Comparison of ENCODE assay signal across 12 cellular contexts in genomic region chr10:31940839-31941653, GRCh38. TPM values are rescaled to one million over a fixed set of nuclear protein-coding genes. Genes with fewer than 3 reads are reported as not detected.
DNase-seq lines count a peak whose midpoint lies in the region; ATAC-seq and TF ChIP-seq lines count a peak whose summit lies in the region.
"Had no signal": no experiment of that assay in that cellular context is flagged by ENCODE, and none has a peak within 500 bp of the region (broad histone marks: within the 10 kb centered on the region; RNA-seq: fewer than 3 reads in every experiment).

No MANE protein-coding gene starts in this region.

- H3K9me3 ChIP-seq in spleen = no peaks in the 10 kb centered on the region
- H3K9me3 ChIP-seq: BLaER1 had no signal

- H3K9me3 Mint-ChIP-seq in activated CD8-positive, alpha-beta memory T cell treated with anti-CD3 and anti-CD28 coated beads, Interleukin-2, amount 10 ng/mL, durations not matched to agents 7 days and 5 days (ENCODE audit: low read depth) = no peaks in the 10 kb centered on the region
- H3K9me3 Mint-ChIP-seq: stimulated activated naive CD8-positive, alpha-beta T cell treated with anti-CD3 and anti-CD28 coated beads, Interleukin-15, Interleukin-2, amounts not matched to agents 100 ng/mL and 50 ng/mL, for 24 hours had no signal

- 64 to 80% (median 71%) methylated on average over 7 of the region's 7 CpGs for WGBS in spleen, 5 donors

- peaks cover 7% of the 10 kb centered on the region for H3K4me1 Mint-ChIP-seq in activated CD8-positive, alpha-beta memory T cell treated with anti-CD3 and anti-CD28 coated beads, Interleukin-2, amount 10 ng/mL, durations not matched to agents 7 days and 5 days

- POLR2A ChIA-PET in RWPE1 (lab: Yijun Ruan, JAX; ENCODE audit: low non-redundant PET) = no interaction called here

- H3K27ac ChIP-seq in RWPE1 = peak overlapping the region; percentile 77
- H3K27ac ChIP-seq in spleen = peak overlapping the region in 5 of 8 donors; percentile 21 to 67 (median 59)
- H3K27ac ChIP-seq: BLaER1 had no signal

- peaks cover 6% of the 10 kb centered on the region for H3K27me3 Mint-ChIP-seq in activated CD8-positive, alpha-beta memory T cell treated with anti-CD3 and anti-CD28 coated beads, Interleukin-2, amount 10 ng/mL, durations not matched to agents 7 days and 5 days
- H3K27me3 Mint-ChIP-seq: activated naive CD8-positive, alpha-beta T cell; stimulated activated naive CD8-positive, alpha-beta T cell treated with anti-CD3 and anti-CD28 coated beads, Interleukin-15, Interleukin-2, amounts not matched to agents 100 ng/mL and 50 ng/mL, for 24 hours had no signal

- H3K27ac Mint-ChIP-seq in activated CD8-positive, alpha-beta memory T cell treated with anti-CD3 and anti-CD28 coated beads, Interleukin-2, amount 10 ng/mL, durations not matched to agents 7 days and 5 days = no peak overlapping the region
- H3K27ac Mint-ChIP-seq: activated naive CD8-positive, alpha-beta T cell; stimulated activated naive CD8-positive, alpha-beta T cell treated with anti-CD3 and anti-CD28 coated beads, Interleukin-15, Interleukin-2, amounts not matched to agents 100 ng/mL and 50 ng/mL, for 24 hours had no signal

- H3K4me3 ChIP-seq in fibroblast of villous mesenchyme (ENCODE audit: low read depth, low read length) = no peak overlapping the region
- H3K4me3 ChIP-seq in spleen = no peak overlapping the region
- H3K4me3 ChIP-seq: BLaER1 had no signal

- peaks cover 3 to 33% (median 18%) of the 10 kb centered on the region in 6 donors for H3K4me1 ChIP-seq in spleen
- H3K4me1 ChIP-seq: BLaER1 had no signal

- no peaks in the 10 kb centered on the region for H3K36me3 Mint-ChIP-seq in activated CD8-positive, alpha-beta memory T cell treated with anti-CD3 and anti-CD28 coated beads, Interleukin-2, amount 10 ng/mL, durations not matched to agents 7 days and 5 days
- H3K36me3 Mint-ChIP-seq: activated naive CD8-positive, alpha-beta T cell had no signal

- H3K36me3 ChIP-seq in spleen = no peaks in the 10 kb centered on the region
- H3K36me3 ChIP-seq: BLaER1 had no signal

- no peak for TF ChIP-seq CTCF in RWPE1 (conservative IDR thresholded peaks at IDR 0.05; ENCODE audit: low read depth)
- no peak for TF ChIP-seq CTCF in fibroblast of villous mesenchyme (IDR thresholded peaks at IDR 0.05; ENCODE audit: insufficient read depth, low read depth, low read length)
- no peak for TF ChIP-seq CTCF in spleen (IDR thresholded peaks at IDR 0.05 in 8 of 11, conservative IDR thresholded peaks at IDR 0.05 in 3 of 11)

- H3K27me3 ChIP-seq in spleen (replicated peaks in 1 of 7) = no peaks in the 10 kb centered on the region
- H3K27me3 ChIP-seq: BLaER1 had no signal

- ATAC-seq in HG03095 (IDR thresholded peaks at IDR 0.05; ENCODE audit: unreplicated experiment) (no peak), GM18498 (IDR thresholded peaks at IDR 0.05; ENCODE audit: unreplicated experiment) (no peak)
- no peak for ATAC-seq in activated CD8-positive, alpha-beta memory T cell treated with anti-CD3 and anti-CD28 coated beads, Interleukin-2, amount 10 ng/mL, durations not matched to agents 7 days and 5 days

- intact Hi-C loops in spleen (cut with DNase I; ENCODE audit: low total_unique reads) = no loop called here

- CTCF ChIA-PET in RWPE1 (lab: Yijun Ruan, JAX) = interaction anchor here (1.6 kb wide), 1 partner anchor 11 kb away, joined by 3 read pairs; no protein-coding TSS in a partner anchor
- CTCF ChIA-PET in activated CD8-positive, alpha-beta memory T cell treated with anti-CD3 and anti-CD28 coated beads, Interleukin-2, amount 10 ng/mL, durations not matched to agents 7 days and 5 days (lab: Charles Lee) = no interaction called here

- H3K4me3 Mint-ChIP-seq in activated CD8-positive, alpha-beta memory T cell treated with anti-CD3 and anti-CD28 coated beads, Interleukin-2, amount 10 ng/mL, durations not matched to agents 7 days and 5 days = no peak overlapping the region
- H3K4me3 Mint-ChIP-seq: activated naive CD8-positive, alpha-beta T cell; stimulated activated naive CD8-positive, alpha-beta T cell treated with anti-CD3 and anti-CD28 coated beads, Interleukin-15, Interleukin-2, amounts not matched to agents 100 ng/mL and 50 ng/mL, for 24 hours had no signal

- DNase-seq in NCI-H524 (lab: John Stamatoyannopoulos, UW) (peak; percentile 42 to 46), NCI-H524 treated with DMSO at 0.1 percent for 48 hours (lab: John Stamatoyannopoulos, UW) (no peak), RWPE1 (ENCODE audit: low spot score) (peak; percentile 91), fibroblast of villous mesenchyme (ENCODE audit: low read depth) (peak; percentile 90), spleen (no peak)
- DNase-seq in activated CD8-positive, alpha-beta memory T cell treated with anti-CD3 and anti-CD28 coated beads, Interleukin-2, amount 10 ng/mL, durations not matched to agents 7 days and 5 days = no peak
- DNase-seq: NCI-H2029 treated with DMSO at 0.1 percent for 48 hours had no signal

- no peak for TF ChIP-seq POLR2A in spleen (IDR thresholded peaks at IDR 0.05)

RNA-seq across cellular contexts. Expression of gene ARHGAP12, which starts 12.4 kb away (rescaled TPM):
- total RNA-seq in fibroblast of villous mesenchyme = 39.9 and 57.0 TPM in 2 replicates
- 10 to 100 TPM; 28.5 to 69.7 (median 54.2) TPM for total RNA-seq in spleen
- 10 to 100 TPM; 20.5 to 38.5 (median 28.5) TPM for polyA plus RNA-seq in spleen
- 1 to 10 TPM; 3.0 to 7.8 TPM for total RNA-seq in activated CD8-positive, alpha-beta memory T cell treated with anti-CD3 and anti-CD28 coated beads, Interleukin-2, amount 10 ng/mL, durations not matched to agents 7 days and 5 days

Comparison
In these comparisons a context has a peak if more than half of its experiments do, and no peak if none do; other contexts are left out.
1. DNase-seq: peak in NCI-H524 (2 of 2), RWPE1 (single experiment) and fibroblast of villous mesenchyme (single experiment); none in NCI-H524 treated with DMSO at 0.1 percent for 48 hours (single experiment), spleen (single experiment) and activated CD8-positive, alpha-beta memory T cell treated with anti-CD3 and anti-CD28 coated beads, Interleukin-2, amount 10 ng/mL, durations not matched to agents 7 days and 5 days (single experiment).